In the genomic region with DNA sequence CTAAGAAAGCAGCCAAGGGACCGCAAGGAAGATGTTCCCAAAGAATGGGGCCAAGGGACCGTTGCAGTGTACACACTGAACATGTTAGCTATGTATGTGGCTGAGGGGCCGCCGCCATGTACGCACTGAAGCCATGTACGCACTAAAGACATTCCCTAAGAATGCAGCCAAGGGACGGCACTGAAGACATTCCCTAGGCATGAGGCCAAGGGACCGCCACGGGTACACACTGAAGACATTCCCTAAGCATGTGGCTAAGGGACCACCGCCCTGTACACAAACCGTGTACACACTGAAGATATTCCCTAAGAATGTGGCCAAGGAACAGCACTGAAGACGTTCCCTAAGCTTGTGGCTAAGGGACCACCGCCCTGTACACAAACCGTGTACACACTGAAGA, we compare ENCODE assay signal across 18 cellular contexts. TPM values are rescaled to one million over a fixed set of nuclear protein-coding genes. Genes with fewer than 3 reads are reported as not detected.
DNase-seq lines count a peak whose midpoint lies in the region; ATAC-seq, FAIRE-seq and TF ChIP-seq lines count a peak whose summit lies in the region.
"Had no signal": no experiment of that assay in that cellular context is flagged by ENCODE, and none has a peak within 500 bp of the region (broad histone marks: within the 10 kb centered on the region; RNA-seq: fewer than 3 reads in every experiment).

No MANE protein-coding gene starts in this region.

- in situ Hi-C loops in HepG2 (cut with HindIII; ENCODE audit: extremely low pct_ligation_motif_present, low pct_unique_long_range_greater_than_20kb) (no loop called here), K562 (cut with MboI) (no loop called here)

- TF ChIP-seq RAD21 in HepG2 (CRISPR knock-in tag; IDR thresholded peaks at IDR 0.05) (no peak), K562 (CRISPR knock-in tag; conservative IDR thresholded peaks at IDR 0.05 in 1 of 2, IDR thresholded peaks at IDR 0.05 in 1 of 2) (no peak)

- CTCF ChIA-PET in HepG2 (lab: Yijun Ruan, JAX; ENCODE audit: low intra/inter-chr PET ratio, low total read pairs) = no interaction called here
- CTCF ChIA-PET in K562 (lab: Yijun Ruan, JAX; ENCODE audit: low intra/inter-chr PET ratio) = no interaction called here

- TF ChIP-seq POLR2A in HepG2 (IDR thresholded peaks at IDR 0.05; ENCODE audit: insufficient read depth in 1 of 2, low read depth in 2 of 2, low read length in 2 of 2) (no peak), right lobe of liver (IDR thresholded peaks at IDR 0.05) (no peak), K562 (conservative IDR thresholded peaks at IDR 0.05) (no peak)

- no peak overlapping the region for H3K9ac ChIP-seq in HepG2 (ENCODE audit: insufficient read depth, low read depth, low read length)
- H3K9ac ChIP-seq in K562 (ENCODE audit: insufficient read depth in 1 of 2, low read depth in 2 of 2, low read length in 2 of 2) = no peak overlapping the region
- no peak overlapping the region for H3K9ac ChIP-seq in trophoblast cell (ENCODE audit: low read length)
- H3K9ac ChIP-seq: BLaER1 treated with 17β-estradiol and CSF1 and Interleukin-3, amounts not matched to agents 10 nM and 100 nM had no signal

- no peak overlapping the region for H2AK5ac ChIP-seq in trophoblast cell (ENCODE audit: low read length)

- no peak overlapping the region for H3K14ac ChIP-seq in trophoblast cell (ENCODE audit: low read length)

- H4K8ac ChIP-seq in trophoblast cell (ENCODE audit: low read depth, low read length) = no peak overlapping the region

- H3K4me2 ChIP-seq in HepG2 (ENCODE audit: low read depth, low read length) (no peak overlapping the region), K562 (ENCODE audit: insufficient read depth, low read length) (no peak overlapping the region), trophoblast cell (ENCODE audit: low read length) (no peak overlapping the region)
- H3K4me2 ChIP-seq: BLaER1 treated with 17β-estradiol and CSF1 and Interleukin-3, amounts not matched to agents 10 nM and 100 nM had no signal

- no peak overlapping the region for H3K4ac ChIP-seq in trophoblast cell (ENCODE audit: low read depth, low read length)

- no peak overlapping the region for H2BK5ac ChIP-seq in trophoblast cell (ENCODE audit: low read depth, low read length, poor library complexity)

- H3K4me1 ChIP-seq in HepG2 (ENCODE audit: insufficient read depth, low read length) (no peaks in the 10 kb centered on the region), right lobe of liver (no peaks in the 10 kb centered on the region), K562 (replicated peaks in 1 of 2; ENCODE audit: control insufficient read depth in 2 of 2, insufficient read depth in 2 of 2, low read length in 2 of 2) (peaks cover 0 to 4% of the 10 kb centered on the region in 2 experiments; a peak in 3 of 5 replicates), trophoblast cell (ENCODE audit: control insufficient read depth in 1 of 2, insufficient read depth in 2 of 2, low read length in 2 of 2) (peaks cover 0 to 4% of the 10 kb centered on the region in 2 experiments), upper lobe of right lung (no peaks in the 10 kb centered on the region)

- no peak for ATAC-seq in HepG2
- no peak for ATAC-seq in right lobe of liver
- ATAC-seq in K562 = no peak
- peak; percentile 25 for ATAC-seq in upper lobe of right lung

- H4K91ac ChIP-seq in trophoblast cell (ENCODE audit: low read depth, low read length) = no peak overlapping the region

- DNase-seq in HepG2 (ENCODE audit: low spot score) (no peak), right lobe of liver (no peak), K562 (ENCODE audit: extremely low read depth in 1 of 4, low spot score in 3 of 4) (no peak), trophoblast cell (no peak), upper lobe of right lung (peak; percentile 29), D721Med (ENCODE audit: insufficient read length, low spot score) (no peak), NOMO-1 treated with dmso at 0.1 percent for 144 hours (lab: John Stamatoyannopoulos, UW; ENCODE audit: unreplicated experiment) (no peak), DMS79 treated with DMSO at 0.1 percent for 48 hours (lab: John Stamatoyannopoulos, UW) (no peak)
- DNase-seq: CD4-positive, CD25-positive, alpha-beta regulatory T cell; CD8-positive, alpha-beta memory T cell; COR-L47; GDM1; GOT3; H9; IMR-90; KBM-7 had no signal

- H3K27ac ChIP-seq in HepG2 (ENCODE audit: extremely low read length, insufficient read depth, low read length) = no peak overlapping the region
- H3K27ac ChIP-seq in right lobe of liver = no peak overlapping the region
- no peak overlapping the region for H3K27ac ChIP-seq in K562 (ENCODE audit: extremely low read depth, low read depth, low read length)
- H3K27ac ChIP-seq in trophoblast cell (ENCODE audit: low read depth, low read length) = no peak overlapping the region
- no peak overlapping the region for H3K27ac ChIP-seq in upper lobe of right lung
- H3K27ac ChIP-seq: BLaER1 treated with 17β-estradiol and CSF1 and Interleukin-3, amounts not matched to agents 10 nM and 100 nM; HL-60 had no signal

- no peak for TF ChIP-seq EP300 in HepG2 (IDR thresholded peaks at IDR 0.05; ENCODE audit: low read depth in 2 of 2, low read length in 2 of 2)
- no peak for TF ChIP-seq EP300 in HepG2 (CRISPR knock-in tag; IDR thresholded peaks at IDR 0.05; ENCODE audit: borderline replicate concordance)
- no peak for TF ChIP-seq EP300 in K562 (IDR thresholded peaks at IDR 0.05; ENCODE audit: low read length)

- TF ChIP-seq CTCF in HepG2 (CRISPR knock-in tag; IDR thresholded peaks at IDR 0.05) = no peak
- no peak for TF ChIP-seq CTCF in right lobe of liver (IDR thresholded peaks at IDR 0.05)
- no peak for TF ChIP-seq CTCF in K562 (IDR thresholded peaks at IDR 0.05 in 2 of 3, conservative IDR thresholded peaks at IDR 0.05 in 1 of 3; ENCODE audit: insufficient read depth in 2 of 3, low read depth in 1 of 3, low read length in 3 of 3)
- TF ChIP-seq CTCF in upper lobe of right lung (IDR thresholded peaks at IDR 0.05) = no peak
- no peak for TF ChIP-seq CTCF in D721Med (IDR thresholded peaks at IDR 0.05; ENCODE audit: insufficient read depth, missing control alignments)

- no peaks in the 10 kb centered on the region for H3K9me3 ChIP-seq in HepG2 (ENCODE audit: low read length)
- H3K9me3 ChIP-seq in right lobe of liver = no peaks in the 10 kb centered on the region
- no peaks in the 10 kb centered on the region for H3K9me3 ChIP-seq in K562 (replicated peaks; ENCODE audit: control insufficient read depth, insufficient read depth, low read depth, low read length)
- H3K9me3 ChIP-seq in trophoblast cell (ENCODE audit: insufficient read depth, low read depth, low read length) = peaks cover 9% of the 10 kb centered on the region
- no peaks in the 10 kb centered on the region for H3K9me3 ChIP-seq in upper lobe of right lung

- FAIRE-seq in HepG2 (lab: Jason Lieb, UNC) = peak; percentile 21
- peak; percentile 58 for FAIRE-seq in K562 (lab: Jason Lieb, UNC)
- FAIRE-seq in D721Med (lab: Jason Lieb, UNC) = no peak

- no peak overlapping the region for H3K23ac ChIP-seq in trophoblast cell (ENCODE audit: low read length)

- H2BK120ac ChIP-seq in trophoblast cell (ENCODE audit: insufficient read depth, low read length, poor library complexity) = no peak overlapping the region

- H2AFZ ChIP-seq in HepG2 (ENCODE audit: low read length) (no peak overlapping the region), K562 (ENCODE audit: low read depth, low read length) (no peak overlapping the region), trophoblast cell (ENCODE audit: insufficient read depth, low read length, poor library complexity) (no peak overlapping the region)

- intact Hi-C loops in HepG2 (cut with micrococcal nuclease; ENCODE audit: unreplicated experiment) (no loop called here), right lobe of liver (cut with DNase I) (no loop called here), K562 (cut with micrococcal nuclease) (no loop called here), upper lobe of right lung (cut with DNase I) (no loop called here)

- H3K4me3 ChIP-seq in HepG2 (replicated peaks in 1 of 3; ENCODE audit: insufficient read depth in 1 of 3, low read depth in 2 of 3, low read length in 3 of 3) (no peak overlapping the region), right lobe of liver (no peak overlapping the region), K562 (no peak overlapping the region), trophoblast cell (ENCODE audit: low read depth, low read length) (peak overlapping the region; percentile 53), upper lobe of right lung (no peak overlapping the region)
- H3K4me3 ChIP-seq: BLaER1 treated with 17β-estradiol and CSF1 and Interleukin-3, amounts not matched to agents 10 nM and 100 nM had no signal

- H3K9me1 ChIP-seq in K562 (ENCODE audit: control insufficient read depth, insufficient read depth, low read length) = no peaks in the 10 kb centered on the region

- H3K36me3 ChIP-seq in HepG2 (replicated peaks in 1 of 2; ENCODE audit: control insufficient read depth in 1 of 2, insufficient read depth in 2 of 2, low read length in 2 of 2) (no peaks in the 10 kb centered on the region), right lobe of liver (no peaks in the 10 kb centered on the region), K562 (ENCODE audit: control insufficient read depth, insufficient read depth, low read length) (no peaks in the 10 kb centered on the region), trophoblast cell (ENCODE audit: control insufficient read depth in 1 of 2, insufficient read depth in 2 of 2, low read length in 2 of 2) (no peaks in the 10 kb centered on the region), upper lobe of right lung (no peaks in the 10 kb centered on the region)

- H4K20me1 ChIP-seq in HepG2 (ENCODE audit: insufficient read depth, low read length) = no peaks in the 10 kb centered on the region; the same call in 1 of the 2 replicates
- H4K20me1 ChIP-seq in K562 (replicated peaks; ENCODE audit: control insufficient read depth, insufficient read depth, low read length) = no peaks in the 10 kb centered on the region

- H3K79me1 ChIP-seq in trophoblast cell (ENCODE audit: low read length) = no peaks in the 10 kb centered on the region

- H2BK12ac ChIP-seq in trophoblast cell (ENCODE audit: low read length) = no peak overlapping the region

- peaks cover 11% of the 10 kb centered on the region for H3K79me2 ChIP-seq in HepG2 (ENCODE audit: insufficient read depth, low read length)
- H3K79me2 ChIP-seq in K562 (ENCODE audit: control insufficient read depth, insufficient read depth, low read length) = no peaks in the 10 kb centered on the region; the same call in 2 of the 3 replicates
- H3K79me2 ChIP-seq in trophoblast cell (ENCODE audit: control insufficient read depth, insufficient read depth, low read length, poor library complexity) = no peaks in the 10 kb centered on the region

- H3K27me3 ChIP-seq in HepG2 (ENCODE audit: control insufficient read depth in 1 of 2, insufficient read depth in 2 of 2, low read length in 2 of 2) = no peaks in the 10 kb centered on the region; a peak in 1 of 5 replicates
- no peaks in the 10 kb centered on the region for H3K27me3 ChIP-seq in right lobe of liver
- no peaks in the 10 kb centered on the region for H3K27me3 ChIP-seq in K562 (ENCODE audit: control insufficient read depth in 2 of 2, insufficient read depth in 2 of 2, low read length in 2 of 2)
- no peaks in the 10 kb centered on the region for H3K27me3 ChIP-seq in trophoblast cell (ENCODE audit: insufficient read depth, low read length)
- H3K27me3 ChIP-seq in upper lobe of right lung = no peaks in the 10 kb centered on the region
- H3K27me3 ChIP-seq: BLaER1 treated with 17β-estradiol and CSF1 and Interleukin-3, amounts not matched to agents 10 nM and 100 nM had no signal

- POLR2A ChIA-PET in HepG2 (lab: Yijun Ruan, JAX) = no interaction called here
- POLR2A ChIA-PET in K562 (lab: Yijun Ruan, JAX) = no interaction called here

- BruUV-seq in HepG2 (replicated peaks; lab: Mats Ljungman, UMichigan) = no TSS peak
- BruUV-seq in K562 (replicated peaks; lab: Mats Ljungman, UMichigan) = no TSS peak

- no peak overlapping the region for H4K12ac ChIP-seq in trophoblast cell (ENCODE audit: low read depth, low read length)

- WGBS in HepG2 (ENCODE audit: low lambda C conversion rate) = 99% methylated on average over 11 of the region's 14 CpGs
- 100% methylated on average over 5 of the region's 14 CpGs for WGBS in right lobe of liver (ENCODE audit: insufficient coverage, low coverage, low lambda C conversion rate, missing lambda C conversion rate)
- 88% methylated on average over 10 of the region's 14 CpGs for WGBS in K562 (ENCODE audit: insufficient coverage, low coverage, missing lambda C conversion rate)
- no CpG with 5 or more reads among the region's 14 CpGs for WGBS in trophoblast cell (ENCODE audit: extremely low coverage, insufficient coverage, insufficient read length)

- H3K18ac ChIP-seq in trophoblast cell (ENCODE audit: low read length) = no peak overlapping the region

RNA-seq across cellular contexts. Expression of a gene that starts 54.0 kb away (rescaled TPM):
- total RNA-seq in HepG2 (2016; rRNA removed; fragmentation: Illumina TruSeq; extraction: Trizol) (11.4 and 15.5 TPM in 2 replicates), right lobe of liver (10 to 100 TPM; 15.6 to 34.5 (median 29.0) TPM), K562 (2014; rRNA removed) (6.5 and 6.9 TPM in 2 replicates), K562 (2014; rRNA removed; fragmentation: Illumina TruSeq; extraction: Trizol) (3.4 and 3.6 TPM in 2 replicates), K562 (2015; rRNA removed; fragmentation: Illumina TruSeq; extraction: Trizol) (3.6 and 4.5 TPM in 2 replicates), K562 (2021) (10.5 and 11.0 TPM in 2 replicates), upper lobe of right lung (34.8 TPM)
- 17.0 and 17.1 TPM in 2 replicates for total RNA-seq in HepG2 (2016; cell fraction: cytosol; rRNA removed; fragmentation: Illumina TruSeq; extraction: Trizol; ENCODE audit: low read depth)
- 12.0 and 16.4 TPM in 2 replicates for total RNA-seq in HepG2 (2016; cell fraction: insoluble cytoplasmic fraction; rRNA removed; fragmentation: Illumina TruSeq; extraction: Trizol)
- total RNA-seq in HepG2 (2016; cell fraction: membrane; rRNA removed; fragmentation: Illumina TruSeq; extraction: Trizol) = 20.4 and 22.0 TPM in 2 replicates
- 10.0 and 12.2 TPM in 2 replicates for total RNA-seq in HepG2 (2016; cell fraction: nucleus; rRNA removed; fragmentation: Illumina TruSeq; extraction: Trizol)
- polyA plus RNA-seq in HepG2 (2011; rRNA removed) (24.3 and 28.9 TPM in 2 replicates), K562 (2011; rRNA removed) (6.5 and 8.6 TPM in 2 replicates), K562 (2014; fragmentation: Illumina TruSeq; extraction: Trizol) (7.2 and 8.7 TPM in 2 replicates), K562 (2014; fragmentation: Nextera tagmentation; extraction: Ambion mirVana) (1 to 10 TPM in 1 of 2 experiments, under 1 TPM in 1; 0.59 to 1.0 TPM), K562 (2014; rRNA removed) (6.2 and 7.8 TPM in 2 replicates)
- polyA plus RNA-seq in HepG2 (2011; cell fraction: cytosol; rRNA removed) = 43.6 and 44.6 TPM in 2 replicates
- 19.8 and 21.8 TPM in 2 replicates for polyA plus RNA-seq in HepG2 (2011; cell fraction: nucleus; rRNA removed)
- polyA plus RNA-seq in HepG2 (2012) = 27.9 and 45.4 TPM in 2 replicates
- polyA plus RNA-seq in HepG2 (2016; cell fraction: cytosol; fragmentation: Illumina TruSeq; extraction: Trizol; ENCODE audit: low read depth) = 32.7 and 33.4 TPM in 2 replicates
- polyA plus RNA-seq in HepG2 (2016; cell fraction: insoluble cytoplasmic fraction; fragmentation: Illumina TruSeq; extraction: Trizol; ENCODE audit: low read depth) = 17.5 and 19.2 TPM in 2 replicates
- polyA plus RNA-seq in HepG2 (2016; cell fraction: membrane; fragmentation: Illumina TruSeq; extraction: Trizol; ENCODE audit: low read depth) = 32.3 and 33.0 TPM in 2 replicates
- 15.6 and 21.5 TPM in 2 replicates for polyA plus RNA-seq in HepG2 (2016; cell fraction: nucleus; fragmentation: Illumina TruSeq; extraction: Trizol; ENCODE audit: insufficient read depth, low read depth)
- 43.4 and 47.9 TPM in 2 replicates for polyA minus RNA-seq in HepG2 (2011; rRNA and poly(A)+ RNA removed; ENCODE audit: low replicate concordance)
- polyA minus RNA-seq in HepG2 (2011; cell fraction: cytosol; rRNA and poly(A)+ RNA removed) = 18.8 and 19.4 TPM in 2 replicates
- polyA minus RNA-seq in HepG2 (2011; cell fraction: nucleus; rRNA and poly(A)+ RNA removed) = 16.5 and 19.1 TPM in 2 replicates
- total RNA-seq in K562 (2011; cell fraction: chromatin; rRNA removed; ENCODE audit: low replicate concordance) = 22.8 and 25.9 TPM in 2 replicates
- 18.4 and 20.2 TPM in 2 replicates for total RNA-seq in K562 (2011; cell fraction: nucleolus; rRNA removed)
- total RNA-seq in K562 (2011; cell fraction: nucleoplasm; rRNA removed) = 19.2 and 21.9 TPM in 2 replicates
- polyA plus RNA-seq in K562 (2011; cell fraction: cytosol; rRNA removed) = 10.6 and 13.3 TPM in 2 replicates
- polyA plus RNA-seq in K562 (2011; cell fraction: nucleus; rRNA removed) = 8.7 and 13.2 TPM in 2 replicates
- 8.1 and 9.8 TPM in 2 replicates for polyA plus RNA-seq in K562 (2012)
- polyA minus RNA-seq in K562 (2011; rRNA and poly(A)+ RNA removed) = 9.8 and 11.9 TPM in 2 replicates
- polyA minus RNA-seq in K562 (2011; cell fraction: cytosol; rRNA and poly(A)+ RNA removed) = 2.5 and 5.4 TPM in 2 replicates
- 5.0 and 9.9 TPM in 2 replicates for polyA minus RNA-seq in K562 (2011; cell fraction: nucleus; rRNA and poly(A)+ RNA removed)
- polyA plus RNA-seq in trophoblast cell (2013) = 17.6 and 17.7 TPM in 2 replicates

RNA-seq across cellular contexts. Expression of a gene that starts 54.0 kb away (rescaled TPM):
- total RNA-seq in HepG2 (2016; rRNA removed; fragmentation: Illumina TruSeq; extraction: Trizol) (28.9 and 29.8 TPM in 2 replicates), right lobe of liver (10 to 100 TPM; 21.7 to 44.6 (median 36.9) TPM), K562 (2014; rRNA removed) (17.7 and 19.8 TPM in 2 replicates), K562 (2014; rRNA removed; fragmentation: Illumina TruSeq; extraction: Trizol) (10.8 and 13.9 TPM in 2 replicates), K562 (2015; rRNA removed; fragmentation: Illumina TruSeq; extraction: Trizol) (15.2 TPM in 2 replicates), K562 (2021) (26.9 and 27.6 TPM in 2 replicates), upper lobe of right lung (40.0 TPM)
- 4.7 and 6.3 TPM in 2 replicates for total RNA-seq in HepG2 (2016; cell fraction: cytosol; rRNA removed; fragmentation: Illumina TruSeq; extraction: Trizol; ENCODE audit: low read depth)
- total RNA-seq in HepG2 (2016; cell fraction: insoluble cytoplasmic fraction; rRNA removed; fragmentation: Illumina TruSeq; extraction: Trizol) = 24.4 and 29.9 TPM in 2 replicates
- total RNA-seq in HepG2 (2016; cell fraction: membrane; rRNA removed; fragmentation: Illumina TruSeq; extraction: Trizol) = 21.5 and 24.7 TPM in 2 replicates
- 14.1 and 17.2 TPM in 2 replicates for total RNA-seq in HepG2 (2016; cell fraction: nucleus; rRNA removed; fragmentation: Illumina TruSeq; extraction: Trizol)
- polyA plus RNA-seq in HepG2 (2011; rRNA removed) (20.0 and 24.1 TPM in 2 replicates), K562 (2011; rRNA removed) (7.8 and 8.1 TPM in 2 replicates), K562 (2014; fragmentation: Illumina TruSeq; extraction: Trizol) (16.3 and 17.7 TPM in 2 replicates), K562 (2014; fragmentation: Nextera tagmentation; extraction: Ambion mirVana) (1 to 10 TPM in 1 of 2 experiments, under 1 TPM in 1; 0.61 to 2.6 TPM), K562 (2014; rRNA removed) (13.7 and 16.5 TPM in 2 replicates)
- 17.2 and 25.9 TPM in 2 replicates for polyA plus RNA-seq in HepG2 (2011; cell fraction: cytosol; rRNA removed)
- 15.2 and 18.2 TPM in 2 replicates for polyA plus RNA-seq in HepG2 (2011; cell fraction: nucleus; rRNA removed)
- 18.2 TPM in 2 replicates for polyA plus RNA-seq in HepG2 (2012)
- 3.0 and 3.2 TPM in 2 replicates for polyA plus RNA-seq in HepG2 (2016; cell fraction: cytosol; fragmentation: Illumina TruSeq; extraction: Trizol; ENCODE audit: low read depth)
- polyA plus RNA-seq in HepG2 (2016; cell fraction: insoluble cytoplasmic fraction; fragmentation: Illumina TruSeq; extraction: Trizol; ENCODE audit: low read depth) = 25.3 and 26.7 TPM in 2 replicates
- 10.1 and 11.7 TPM in 2 replicates for polyA plus RNA-seq in HepG2 (2016; cell fraction: membrane; fragmentation: Illumina TruSeq; extraction: Trizol; ENCODE audit: low read depth)
- polyA plus RNA-seq in HepG2 (2016; cell fraction: nucleus; fragmentation: Illumina TruSeq; extraction: Trizol; ENCODE audit: insufficient read depth, low read depth) = 17.2 and 17.7 TPM in 2 replicates
- polyA minus RNA-seq in HepG2 (2011; rRNA and poly(A)+ RNA removed; ENCODE audit: low replicate concordance) = 51.4 and 60.3 TPM in 2 replicates
- polyA minus RNA-seq in HepG2 (2011; cell fraction: cytosol; rRNA and poly(A)+ RNA removed) = 25.4 and 30.2 TPM in 2 replicates
- 10.9 and 13.4 TPM in 2 replicates for polyA minus RNA-seq in HepG2 (2011; cell fraction: nucleus; rRNA and poly(A)+ RNA removed)
- 18.5 and 26.9 TPM in 2 replicates for total RNA-seq in K562 (2011; cell fraction: chromatin; rRNA removed; ENCODE audit: low replicate concordance)
- 18.0 and 21.3 TPM in 2 replicates for total RNA-seq in K562 (2011; cell fraction: nucleolus; rRNA removed)
- total RNA-seq in K562 (2011; cell fraction: nucleoplasm; rRNA removed) = 12.4 and 13.6 TPM in 2 replicates
- polyA plus RNA-seq in K562 (2011; cell fraction: cytosol; rRNA removed) = 7.9 and 17.2 TPM in 2 replicates
- polyA plus RNA-seq in K562 (2011; cell fraction: nucleus; rRNA removed) = 3.3 and 5.1 TPM in 2 replicates
- 13.5 and 20.7 TPM in 2 replicates for polyA plus RNA-seq in K562 (2012)
- 6.7 and 10.2 TPM in 2 replicates for polyA minus RNA-seq in K562 (2011; rRNA and poly(A)+ RNA removed)
- polyA minus RNA-seq in K562 (2011; cell fraction: cytosol; rRNA and poly(A)+ RNA removed) = 19.8 and 20.0 TPM in 2 replicates
- 3.4 and 5.1 TPM in 2 replicates for polyA minus RNA-seq in K562 (2011; cell fraction: nucleus; rRNA and poly(A)+ RNA removed)
- polyA plus RNA-seq in trophoblast cell (2013) = 15.4 and 16.5 TPM in 2 replicates
